8 cellular contexts compared by ENCODE assay signal in the genomic region with DNA sequence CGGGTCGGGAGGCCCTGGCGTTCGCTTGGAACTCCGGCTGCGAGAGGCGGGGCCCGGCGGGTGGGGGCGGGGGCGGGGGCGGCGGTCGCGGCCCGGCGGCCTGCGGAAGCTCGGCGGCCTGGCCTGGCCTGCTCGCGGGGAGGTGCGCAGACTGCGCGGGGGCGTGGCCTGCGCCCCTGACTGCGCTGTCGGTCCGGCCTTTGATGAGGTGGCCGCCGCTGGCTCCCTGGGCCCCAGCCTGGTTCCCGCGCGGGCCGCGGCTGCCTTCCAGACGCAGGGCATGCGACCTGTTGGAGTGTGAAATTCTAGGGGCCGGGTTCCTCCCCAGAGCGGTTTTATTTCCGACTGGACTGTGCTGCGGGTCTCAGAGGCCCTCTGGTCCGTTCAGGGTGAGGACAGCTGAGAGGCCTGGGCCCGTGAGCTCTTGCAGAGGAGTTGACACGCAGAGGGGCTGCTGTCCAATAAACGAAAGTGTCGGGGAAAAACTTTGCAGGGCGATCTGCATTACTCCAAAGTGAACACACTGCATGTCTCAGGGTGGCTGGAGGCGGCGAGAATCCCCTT. TPM values are rescaled to one million over a fixed set of nuclear protein-coding genes. Genes with fewer than 3 reads are reported as not detected.
DNase-seq lines count a peak whose midpoint lies in the region; ATAC-seq, FAIRE-seq and TF ChIP-seq lines count a peak whose summit lies in the region.

No MANE protein-coding gene starts in this region.

- H3K27ac ChIP-seq in K562 (ENCODE audit: extremely low read depth, low read depth, low read length) (peak overlapping the region; percentile 91), iPS DF 6.9 (ENCODE audit: low read length) (no peak overlapping the region), sigmoid colon (peak overlapping the region; percentile 97 to 100 (median 98))

- no TSS peak for BruUV-seq in K562 (replicated peaks; lab: Mats Ljungman, UMichigan)

- CTCF ChIA-PET in K562 (lab: Yijun Ruan, JAX; ENCODE audit: low intra/inter-chr PET ratio): interaction anchor here (0.6 to 1.1 kb wide), 3 partner anchors 21 to 110 kb away, joined by 3 to 4 read pairs (median 3); no protein-coding TSS in a partner anchor

- peak overlapping the region; percentile 76 for H3K4me2 ChIP-seq in K562 (ENCODE audit: insufficient read depth, low read length)

- in situ Hi-C loops in K562 (cut with MboI): no loop called here

- peak; percentile 79 for FAIRE-seq in K562 (lab: Jason Lieb, UNC)

- H3K9me1 ChIP-seq in K562 (ENCODE audit: control insufficient read depth, insufficient read depth, low read length): no peaks in the 10 kb centered on the region

- peaks cover 14% of the 10 kb centered on the region for H3K36me3 ChIP-seq in MG63
- H3K36me3 ChIP-seq in K562 (ENCODE audit: control insufficient read depth, insufficient read depth, low read length): peaks cover 23% of the 10 kb centered on the region
- peaks cover 6% of the 10 kb centered on the region for H3K36me3 ChIP-seq in iPS DF 6.9 (ENCODE audit: control insufficient read depth, insufficient read depth, low read length)
- peaks cover 8 to 11% (median 11%) of the 10 kb centered on the region in 4 donors for H3K36me3 ChIP-seq in sigmoid colon

- H3K9ac ChIP-seq in K562 (ENCODE audit: insufficient read depth in 1 of 2, low read depth in 2 of 2, low read length in 2 of 2): peak overlapping the region; percentile 90 to 97

- peak overlapping the region; percentile 97 for H2AFZ ChIP-seq in K562 (ENCODE audit: low read depth, low read length)

- H3K27me3 ChIP-seq in MG63: no peaks in the 10 kb centered on the region
- no peaks in the 10 kb centered on the region for H3K27me3 ChIP-seq in K562 (ENCODE audit: control insufficient read depth in 2 of 2, insufficient read depth in 2 of 2, low read length in 2 of 2)
- H3K27me3 ChIP-seq in iPS DF 6.9 (ENCODE audit: control insufficient read depth, insufficient read depth, low read length): no peaks in the 10 kb centered on the region
- H3K27me3 ChIP-seq in sigmoid colon: no peaks in the 10 kb centered on the region

- POLR2A ChIA-PET in K562 (lab: Yijun Ruan, JAX): interaction anchor here (0.6 to 5.5 kb wide), 12 partner anchors 11 to 635 kb away, joined by 3 to 58 read pairs (median 4); a partner anchor contains a TSS

- H3K9me3 ChIP-seq in MG63 (no peaks in the 10 kb centered on the region), K562 (replicated peaks; ENCODE audit: control insufficient read depth, insufficient read depth, low read depth, low read length) (no peaks in the 10 kb centered on the region), iPS DF 6.9 (ENCODE audit: control insufficient read depth, insufficient read depth, low read length) (no peaks in the 10 kb centered on the region), sigmoid colon (no peaks in the 10 kb centered on the region)

- TF ChIP-seq EP300 in K562 (IDR thresholded peaks at IDR 0.05; ENCODE audit: low read length) (no peak), sigmoid colon (IDR thresholded peaks at IDR 0.05) (no peak)

- H3K4me3 ChIP-seq in GM12865 (ENCODE audit: low read depth, low read length) (peak overlapping the region; percentile 93), MG63 (peak overlapping the region; percentile 100), K562 (peak overlapping the region; percentile 96), iPS DF 6.9 (ENCODE audit: low read length) (peak overlapping the region; percentile 79), sigmoid colon (peak overlapping the region; percentile 89 to 99 (median 96))

- no peak for TF ChIP-seq POLR2A in K562 (conservative IDR thresholded peaks at IDR 0.05)
- no peak for TF ChIP-seq POLR2A in sigmoid colon (IDR thresholded peaks at IDR 0.05)

- DNase-seq in GM12865 (ENCODE audit: low read depth) (peak; percentile 92), HCEC 1CT (peak; percentile 88), MG63 (peak; percentile 90), T-helper 22 cell (ENCODE audit: low read depth) (peak; percentile 63), K562 (ENCODE audit: extremely low read depth in 1 of 4, low spot score in 3 of 4) (peak; percentile 88 to 92 (median 89)), iPS DF 6.9 (ENCODE audit: low read depth, low spot score) (no peak), sigmoid colon (peak; percentile 91), middle frontal gyrus (ENCODE audit: extremely low spot score, low spot score) (no peak)

- H3K4me1 ChIP-seq in K562 (replicated peaks in 1 of 2; ENCODE audit: control insufficient read depth in 2 of 2, insufficient read depth in 2 of 2, low read length in 2 of 2) (peaks cover 18% of the 10 kb centered on the region in 2 experiments; a peak in 4 of 5 replicates), iPS DF 6.9 (ENCODE audit: control insufficient read depth, insufficient read depth, low read length) (no peaks in the 10 kb centered on the region; the same call in 1 of the 2 replicates), sigmoid colon (peaks cover 0 to 52% (median 40%) of the 10 kb centered on the region in 4 donors)

- intact Hi-C loops in K562 (cut with micrococcal nuclease): loop anchor here (1.0 to 5.0 kb wide), 3 partner anchors 21 to 153 kb away; a partner anchor contains a TSS
- intact Hi-C loops in sigmoid colon (cut with DNase I): loop anchor here (1.0 to 2.0 kb wide), 3 partner anchors 20 to 73 kb away; a partner anchor contains a TSS

- peak; percentile 89 for ATAC-seq in K562

- TF ChIP-seq RAD21 in K562 (CRISPR knock-in tag; conservative IDR thresholded peaks at IDR 0.05 in 1 of 2, IDR thresholded peaks at IDR 0.05 in 1 of 2): no peak

- no peaks in the 10 kb centered on the region; the same call in 1 of the 2 replicates for H4K20me1 ChIP-seq in K562 (replicated peaks; ENCODE audit: control insufficient read depth, insufficient read depth, low read length)

- peaks cover 40% of the 10 kb centered on the region for H3K79me2 ChIP-seq in K562 (ENCODE audit: control insufficient read depth, insufficient read depth, low read length)

- TF ChIP-seq CTCF in GM12865 (IDR thresholded peaks at IDR 0.05; ENCODE audit: insufficient read depth, low read depth, low read length, missing control alignments): no peak
- no peak for TF ChIP-seq CTCF in K562 (IDR thresholded peaks at IDR 0.05 in 2 of 3, conservative IDR thresholded peaks at IDR 0.05 in 1 of 3; ENCODE audit: insufficient read depth in 2 of 3, low read depth in 1 of 3, low read length in 3 of 3)
- TF ChIP-seq CTCF in sigmoid colon (IDR thresholded peaks at IDR 0.05): no peak

- whole genome bisulfite sequencing in K562 (ENCODE audit: insufficient coverage, low coverage, missing lambda C conversion rate): under 1% methylated on average over 18 of the region's 51 CpGs
- WGBS in iPS DF 6.9 (ENCODE audit: insufficient coverage, insufficient read length): no CpG with 5 or more reads among the region's 51 CpGs
- WGBS in sigmoid colon, 2 donors: 0% methylated on average over 51 of the region's 51 CpGs

RNA-seq across cellular contexts. Expression of a gene that starts 0.6 kb away (rescaled TPM):
- 150 and 154 TPM in 2 replicates for total RNA-seq in MG63 (2014; rRNA removed; shearing (Covaris generic); ENCODE audit: low replicate concordance)
- 136 and 173 TPM in 2 replicates for total RNA-seq in K562 (2011; cell fraction: chromatin; rRNA removed; ENCODE audit: low replicate concordance)
- 69.6 and 80.4 TPM in 2 replicates for total RNA-seq in K562 (2011; cell fraction: nucleolus; rRNA removed)
- 93.0 and 142 TPM in 2 replicates for total RNA-seq in K562 (2011; cell fraction: nucleoplasm; rRNA removed)
- 22.2 and 28.0 TPM in 2 replicates for total RNA-seq in K562 (2014; rRNA removed)
- 30.7 and 31.8 TPM in 2 replicates for total RNA-seq in K562 (2014; rRNA removed; fragmentation: Illumina TruSeq; extraction: Trizol)
- total RNA-seq in K562 (2015; rRNA removed; fragmentation: Illumina TruSeq; extraction: Trizol): 40.3 and 41.9 TPM in 2 replicates
- total RNA-seq in K562 (2021): 36.9 and 41.3 TPM in 2 replicates
- 72.3 and 84.5 TPM in 2 replicates for polyA plus RNA-seq in K562 (2011; rRNA removed)
- 60.8 and 72.5 TPM in 2 replicates for polyA plus RNA-seq in K562 (2011; cell fraction: cytosol; rRNA removed)
- polyA plus RNA-seq in K562 (2011; cell fraction: nucleus; rRNA removed): 90.2 and 94.5 TPM in 2 replicates
- 36.8 and 39.6 TPM in 2 replicates for polyA plus RNA-seq in K562 (2012)
- polyA plus RNA-seq in K562 (2014; fragmentation: Illumina TruSeq; extraction: Trizol): 50.0 and 50.7 TPM in 2 replicates
- polyA plus RNA-seq in K562 (2014; fragmentation: Nextera tagmentation; extraction: Ambion mirVana): 1 to 10 TPM; 2.9 to 7.8 TPM
- polyA plus RNA-seq in K562 (2014; rRNA removed): 41.4 and 46.2 TPM in 2 replicates
- 69.7 and 85.6 TPM in 2 replicates for polyA minus RNA-seq in K562 (2011; rRNA and poly(A)+ RNA removed)
- 34.2 and 45.7 TPM in 2 replicates for polyA minus RNA-seq in K562 (2011; cell fraction: cytosol; rRNA and poly(A)+ RNA removed)
- polyA minus RNA-seq in K562 (2011; cell fraction: nucleus; rRNA and poly(A)+ RNA removed): 35.4 and 59.3 TPM in 2 replicates
- 10 to 100 TPM; 78.5 to 93.5 (median 86.4) TPM for total RNA-seq in sigmoid colon
- polyA plus RNA-seq in sigmoid colon: 10 to 100 TPM; 60.8 to 72.8 (median 72.7) TPM

RNA-seq across cellular contexts. Expression of a gene that starts 13.1 kb away (rescaled TPM):
- not detected in 2 replicates for total RNA-seq in MG63 (2014; rRNA removed; shearing (Covaris generic); ENCODE audit: low replicate concordance)
- 8.1 and 14.1 TPM in 2 replicates for total RNA-seq in K562 (2011; cell fraction: chromatin; rRNA removed; ENCODE audit: low replicate concordance)
- total RNA-seq in K562 (2011; cell fraction: nucleolus; rRNA removed): 8.9 and 10.2 TPM in 2 replicates
- 9.0 and 9.2 TPM in 2 replicates for total RNA-seq in K562 (2011; cell fraction: nucleoplasm; rRNA removed)
- total RNA-seq in K562 (2014; rRNA removed): 0.73 and 0.78 TPM in 2 replicates
- 0.55 TPM in 1 of 2 replicates, not detected in the other for total RNA-seq in K562 (2014; rRNA removed; fragmentation: Illumina TruSeq; extraction: Trizol)
- 0.72 and 1.0 TPM in 2 replicates for total RNA-seq in K562 (2015; rRNA removed; fragmentation: Illumina TruSeq; extraction: Trizol)
- total RNA-seq in K562 (2021): 1.0 and 1.4 TPM in 2 replicates
- 1.3 and 1.8 TPM in 2 replicates for polyA plus RNA-seq in K562 (2011; rRNA removed)
- 0.74 and 1.7 TPM in 2 replicates for polyA plus RNA-seq in K562 (2011; cell fraction: cytosol; rRNA removed)
- 13.4 and 19.7 TPM in 2 replicates for polyA plus RNA-seq in K562 (2011; cell fraction: nucleus; rRNA removed)
- polyA plus RNA-seq in K562 (2012): 2.0 and 4.2 TPM in 2 replicates
- 0.30 and 0.86 TPM in 2 replicates for polyA plus RNA-seq in K562 (2014; fragmentation: Illumina TruSeq; extraction: Trizol)
- under 1 TPM; 0.24 to 0.27 TPM for polyA plus RNA-seq in K562 (2014; fragmentation: Nextera tagmentation; extraction: Ambion mirVana)
- 1.4 and 2.0 TPM in 2 replicates for polyA plus RNA-seq in K562 (2014; rRNA removed)
- not detected in 2 replicates for polyA minus RNA-seq in K562 (2011; rRNA and poly(A)+ RNA removed)
- not detected in 2 replicates for polyA minus RNA-seq in K562 (2011; cell fraction: cytosol; rRNA and poly(A)+ RNA removed)
- 1.1 and 2.6 TPM in 2 replicates for polyA minus RNA-seq in K562 (2011; cell fraction: nucleus; rRNA and poly(A)+ RNA removed)
- total RNA-seq in sigmoid colon: under 1 TPM in 1 of 4 donors, not detected in 3; 0.54 TPM
- 10 to 100 TPM; 33.0 to 93.5 (median 46.5) TPM for polyA plus RNA-seq in sigmoid colon

RNA-seq across cellular contexts. Expression of a gene that starts 19.7 kb away (rescaled TPM):
- total RNA-seq in MG63 (2014; rRNA removed; shearing (Covaris generic); ENCODE audit: low replicate concordance): 139 and 145 TPM in 2 replicates
- total RNA-seq in K562 (2011; cell fraction: chromatin; rRNA removed; ENCODE audit: low replicate concordance): 48.4 and 56.6 TPM in 2 replicates
- total RNA-seq in K562 (2011; cell fraction: nucleolus; rRNA removed): 33.4 and 34.7 TPM in 2 replicates
- 40.2 and 54.0 TPM in 2 replicates for total RNA-seq in K562 (2011; cell fraction: nucleoplasm; rRNA removed)
- total RNA-seq in K562 (2014; rRNA removed): 164 and 176 TPM in 2 replicates
- total RNA-seq in K562 (2014; rRNA removed; fragmentation: Illumina TruSeq; extraction: Trizol): 153 and 155 TPM in 2 replicates
- total RNA-seq in K562 (2015; rRNA removed; fragmentation: Illumina TruSeq; extraction: Trizol): 183 and 191 TPM in 2 replicates
- 154 and 173 TPM in 2 replicates for total RNA-seq in K562 (2021)
- 77.9 and 86.0 TPM in 2 replicates for polyA plus RNA-seq in K562 (2011; rRNA removed)
- 68.2 and 68.5 TPM in 2 replicates for polyA plus RNA-seq in K562 (2011; cell fraction: cytosol; rRNA removed)
- polyA plus RNA-seq in K562 (2011; cell fraction: nucleus; rRNA removed): 59.6 and 69.6 TPM in 2 replicates
- polyA plus RNA-seq in K562 (2012): 132 and 162 TPM in 2 replicates
- polyA plus RNA-seq in K562 (2014; fragmentation: Illumina TruSeq; extraction: Trizol): 221 and 230 TPM in 2 replicates
- polyA plus RNA-seq in K562 (2014; fragmentation: Nextera tagmentation; extraction: Ambion mirVana): 10 to 100 TPM; 61.7 to 88.8 TPM
- 116 and 136 TPM in 2 replicates for polyA plus RNA-seq in K562 (2014; rRNA removed)
- 168 and 174 TPM in 2 replicates for polyA minus RNA-seq in K562 (2011; rRNA and poly(A)+ RNA removed)
- 88.1 and 100 TPM in 2 replicates for polyA minus RNA-seq in K562 (2011; cell fraction: cytosol; rRNA and poly(A)+ RNA removed)
- polyA minus RNA-seq in K562 (2011; cell fraction: nucleus; rRNA and poly(A)+ RNA removed): 14.1 and 18.0 TPM in 2 replicates
- 10 to 100 TPM; 40.8 to 48.3 (median 44.5) TPM for total RNA-seq in sigmoid colon
- 10 to 100 TPM; 42.0 to 93.4 (median 47.4) TPM for polyA plus RNA-seq in sigmoid colon

RNA-seq across cellular contexts. Expression of a gene that starts 48.5 kb away (rescaled TPM):
- 0.74 and 6.5 TPM in 2 replicates for total RNA-seq in MG63 (2014; rRNA removed; shearing (Covaris generic); ENCODE audit: low replicate concordance)
- total RNA-seq in K562 (2011; cell fraction: chromatin; rRNA removed; ENCODE audit: low replicate concordance): 4.9 and 15.7 TPM in 2 replicates
- 17.0 and 17.3 TPM in 2 replicates for total RNA-seq in K562 (2011; cell fraction: nucleolus; rRNA removed)
- total RNA-seq in K562 (2011; cell fraction: nucleoplasm; rRNA removed): 7.1 and 8.9 TPM in 2 replicates
- total RNA-seq in K562 (2014; rRNA removed) (6.7 and 8.0 TPM in 2 replicates), K562 (2014; rRNA removed; fragmentation: Illumina TruSeq; extraction: Trizol) (1.9 and 2.5 TPM in 2 replicates), K562 (2015; rRNA removed; fragmentation: Illumina TruSeq; extraction: Trizol) (7.1 TPM in 2 replicates), K562 (2021) (8.5 and 9.9 TPM in 2 replicates), sigmoid colon (1 to 10 TPM; 5.0 to 8.7 (median 7.2) TPM)
- polyA plus RNA-seq in K562 (2011; rRNA removed) (4.4 and 6.6 TPM in 2 replicates), K562 (2014; fragmentation: Illumina TruSeq; extraction: Trizol) (4.1 and 7.4 TPM in 2 replicates), K562 (2014; fragmentation: Nextera tagmentation; extraction: Ambion mirVana) (under 1 TPM; 0.04 to 0.15 TPM), K562 (2014; rRNA removed) (9.7 and 13.6 TPM in 2 replicates), sigmoid colon (10 to 100 TPM; 15.7 to 27.5 (median 20.4) TPM)
- polyA plus RNA-seq in K562 (2011; cell fraction: cytosol; rRNA removed): 10.0 and 15.4 TPM in 2 replicates
- 19.1 and 33.8 TPM in 2 replicates for polyA plus RNA-seq in K562 (2011; cell fraction: nucleus; rRNA removed)
- polyA plus RNA-seq in K562 (2012): 7.6 and 12.8 TPM in 2 replicates
- 1.9 and 2.3 TPM in 2 replicates for polyA minus RNA-seq in K562 (2011; rRNA and poly(A)+ RNA removed)
- 2.7 and 4.6 TPM in 2 replicates for polyA minus RNA-seq in K562 (2011; cell fraction: cytosol; rRNA and poly(A)+ RNA removed)
- 9.6 and 10.2 TPM in 2 replicates for polyA minus RNA-seq in K562 (2011; cell fraction: nucleus; rRNA and poly(A)+ RNA removed)

RNA-seq across cellular contexts. Expression of a gene that starts 58.6 kb away (rescaled TPM):
- 195 and 280 TPM in 2 replicates for total RNA-seq in MG63 (2014; rRNA removed; shearing (Covaris generic); ENCODE audit: low replicate concordance)
- 127 and 249 TPM in 2 replicates for total RNA-seq in K562 (2011; cell fraction: chromatin; rRNA removed; ENCODE audit: low replicate concordance)
- total RNA-seq in K562 (2011; cell fraction: nucleolus; rRNA removed): 127 and 149 TPM in 2 replicates
- 132 and 134 TPM in 2 replicates for total RNA-seq in K562 (2011; cell fraction: nucleoplasm; rRNA removed)
- total RNA-seq in K562 (2014; rRNA removed) (61.7 and 80.4 TPM in 2 replicates), K562 (2014; rRNA removed; fragmentation: Illumina TruSeq; extraction: Trizol) (44.1 and 45.3 TPM in 2 replicates), K562 (2015; rRNA removed; fragmentation: Illumina TruSeq; extraction: Trizol) (53.2 and 54.6 TPM in 2 replicates), K562 (2021) (72.5 and 75.7 TPM in 2 replicates), sigmoid colon (100 to 1,000 TPM in 1 of 4 donors, 10 to 100 TPM in 3; 71.2 to 102 (median 98.1) TPM)
- polyA plus RNA-seq in K562 (2011; rRNA removed) (45.8 and 57.3 TPM in 2 replicates), K562 (2014; fragmentation: Illumina TruSeq; extraction: Trizol) (44.2 and 57.6 TPM in 2 replicates), K562 (2014; fragmentation: Nextera tagmentation; extraction: Ambion mirVana) (1 to 10 TPM; 3.0 to 7.5 TPM), K562 (2014; rRNA removed) (58.7 and 60.2 TPM in 2 replicates), sigmoid colon (10 to 100 TPM; 70.5 to 92.4 (median 78.1) TPM)
- 65.9 and 86.7 TPM in 2 replicates for polyA plus RNA-seq in K562 (2011; cell fraction: cytosol; rRNA removed)
- 129 and 142 TPM in 2 replicates for polyA plus RNA-seq in K562 (2011; cell fraction: nucleus; rRNA removed)
- 64.3 and 80.0 TPM in 2 replicates for polyA plus RNA-seq in K562 (2012)
- 62.0 and 62.2 TPM in 2 replicates for polyA minus RNA-seq in K562 (2011; rRNA and poly(A)+ RNA removed)
- polyA minus RNA-seq in K562 (2011; cell fraction: cytosol; rRNA and poly(A)+ RNA removed): 33.1 and 37.9 TPM in 2 replicates
- polyA minus RNA-seq in K562 (2011; cell fraction: nucleus; rRNA and poly(A)+ RNA removed): 67.2 and 89.5 TPM in 2 replicates

Comparison
In these comparisons a context has a peak if more than half of its experiments do, and no peak if none do; other contexts are left out.
1. DNase-seq: peak in GM12865 (single experiment), HCEC 1CT (single experiment), MG63 (single experiment), T-helper 22 cell (single experiment), K562 (4 of 4) and sigmoid colon (single experiment); none in iPS DF 6.9 (single experiment) and middle frontal gyrus (single experiment).
2. Peak in every context shown above with its lines, with median percentiles within 50 percentile points of each other: H3K4me3 ChIP-seq.